ENCODE assay signal across 10 cellular contexts in genomic region chr7:193538-194256, GRCh38. TPM values are rescaled to one million over a fixed set of nuclear protein-coding genes. Genes with fewer than 3 reads are reported as not detected.
DNase-seq lines count a peak whose midpoint lies in the region; ATAC-seq, FAIRE-seq and TF ChIP-seq lines count a peak whose summit lies in the region.
"Had no signal": no experiment of that assay in that cellular context is flagged by ENCODE, and none has a peak within 500 bp of the region (broad histone marks: within the 10 kb centered on the region; RNA-seq: fewer than 3 reads in every experiment).

No MANE protein-coding gene starts in this region.

- DNase-seq in DMS 273 (lab: John Stamatoyannopoulos, UW; ENCODE audit: unreplicated experiment) (peak; percentile 69), DMS 273 treated with DMSO at 0.1 percent for 48 hours (lab: John Stamatoyannopoulos, UW) (no peak), amniotic epithelial cell (ENCODE audit: low read depth) (peak; percentile 10), kidney (peak; percentile 77), spleen (no peak), NCI-H774 (lab: John Stamatoyannopoulos, UW) (no peak)
- DNase-seq: activated B cell treated with CpG ODN at 0.5 μM for 24 hours had no signal

- peak overlapping the region; percentile 28 to 43 for H3K27ac ChIP-seq in kidney (ENCODE audit: low read depth in 2 of 2, low read length in 2 of 2)
- peak overlapping the region in 3 of 8 donors; percentile 16 to 79 (median 55) for H3K27ac ChIP-seq in spleen
- H3K27ac ChIP-seq: 22Rv1 had no signal

- H3K4me3 ChIP-seq in kidney (ENCODE audit: low read length in 2 of 2) (peak overlapping the region; percentile 80 to 85), spleen (peak overlapping the region; percentile 14 to 81 (median 58))

- WGBS in spleen, 5 donors = 6 to 24% (median 10%) methylated on average over 13 to 51 of the region's 51 CpGs

- FAIRE-seq in kidney (lab: Jason Lieb, UNC) = no peak

- H3K36me3 ChIP-seq in kidney (ENCODE audit: control insufficient read depth in 1 of 2, insufficient read depth in 2 of 2, low read length in 2 of 2) (peaks cover 22 to 36% of the 10 kb centered on the region in 2 donors), spleen (peaks cover 0 to 35% (median 8%) of the 10 kb centered on the region in 6 donors)

- H3K9ac ChIP-seq in kidney (ENCODE audit: low read length in 2 of 2) = peak overlapping the region; percentile 27 to 80

- TF ChIP-seq POLR2A in spleen (IDR thresholded peaks at IDR 0.05) = no peak

- H3K9me3 ChIP-seq in kidney (ENCODE audit: control insufficient read depth in 1 of 2, low read length in 2 of 2) = no peaks in the 10 kb centered on the region
- H3K9me3 ChIP-seq in spleen = no peaks in the 10 kb centered on the region

- ATAC-seq in HG03095 (IDR thresholded peaks at IDR 0.05; ENCODE audit: unreplicated experiment) (no peak), GM18909 (IDR thresholded peaks at IDR 0.05; ENCODE audit: poor library complexity, unreplicated experiment) (no peak)

- TF ChIP-seq CTCF in kidney (IDR thresholded peaks at IDR 0.05; ENCODE audit: borderline replicate concordance, extremely low read depth, insufficient read depth) = no peak
- TF ChIP-seq CTCF in spleen (IDR thresholded peaks at IDR 0.05 in 8 of 11, conservative IDR thresholded peaks at IDR 0.05 in 3 of 11) = no peak

- H3K4me1 ChIP-seq in kidney (ENCODE audit: control insufficient read depth in 1 of 2, insufficient read depth in 1 of 2, low read depth in 1 of 2, low read length in 2 of 2) = peaks cover 16 to 37% of the 10 kb centered on the region in 2 donors
- peaks cover 0 to 52% (median 26%) of the 10 kb centered on the region in 6 donors for H3K4me1 ChIP-seq in spleen

- H3K27me3 ChIP-seq in spleen (replicated peaks in 1 of 7) = peaks cover 0 to 74% (median 35%) of the 10 kb centered on the region in 7 donors

- intact Hi-C loops in kidney (cut with DNase I) (no loop called here), spleen (cut with DNase I; ENCODE audit: low total_unique reads) (no loop called here)

RNA-seq across cellular contexts. Expression of gene FAM20C, which starts 1.3 kb away (rescaled TPM):
- total RNA-seq in kidney (84.9 TPM), spleen (10 to 100 TPM in 5 of 7 donors, 1 to 10 TPM in 2; 8.8 to 27.3 (median 14.9) TPM)
- polyA plus RNA-seq in kidney (ENCODE audit: insufficient read depth, low read depth, low replicate concordance) (114 TPM), spleen (10 to 100 TPM in 2 of 3 donors, 1 to 10 TPM in 1; 6.9 to 15.8 (median 10.5) TPM)

Comparison
In these comparisons a context has a peak if more than half of its experiments do, and no peak if none do; other contexts are left out.
1. DNase-seq: peak in DMS 273 (single experiment), amniotic epithelial cell (single experiment) and kidney (single experiment); none in DMS 273 treated with DMSO at 0.1 percent for 48 hours (single experiment), spleen (single experiment) and NCI-H774 (single experiment).